In genomic region chr21:30329203-30329868, GRCh38 we compare ENCODE assay signal across 21 cellular contexts. TPM values are rescaled to one million over a fixed set of nuclear protein-coding genes. Genes with fewer than 3 reads are reported as not detected.
DNase-seq lines count a peak whose midpoint lies in the region; ATAC-seq, FAIRE-seq and TF ChIP-seq lines count a peak whose summit lies in the region.
"Had no signal": no experiment of that assay in that cellular context is flagged by ENCODE, and none has a peak within 500 bp of the region (broad histone marks: within the 10 kb centered on the region; RNA-seq: fewer than 3 reads in every experiment).

No MANE protein-coding gene starts in this region.

- no peak overlapping the region for H3K27ac Mint-ChIP-seq in activated CD4-positive, alpha-beta T cell treated with anti-CD3 and anti-CD28 coated beads, Interleukin-2, amount 10 ng/mL, durations not matched to agents 7 days and 5 days
- H3K27ac Mint-ChIP-seq: CD14-positive monocyte had no signal

- H3K27me3 ChIP-seq in MG63 (no peaks in the 10 kb centered on the region), bronchial epithelial cell (ENCODE audit: control insufficient read depth, insufficient read depth, low read length) (no peaks in the 10 kb centered on the region), osteoblast (ENCODE audit: insufficient read depth, low read length) (no peaks in the 10 kb centered on the region)

- peak; percentile 10 for DNase-seq in MG63
- DNase-seq in SW480 (ENCODE audit: low spot score): peak; percentile 9
- peak; percentile 37 for DNase-seq in bronchial epithelial cell (ENCODE audit: low read depth)
- peak; percentile 25 for DNase-seq in osteoblast (ENCODE audit: insufficient read length, low spot score, missing footprints)
- no peak for DNase-seq in left ventricle myocardium superior
- DNase-seq in activated CD4-positive, alpha-beta T cell treated with anti-CD3 and anti-CD28 coated beads, Interleukin-2, amount 10 ng/mL, durations not matched to agents 7 days and 5 days: no peak
- DNase-seq: ACHN, AML-193, COR-L47, DMS153, EL, H9, IMR-90, Karpas-422, NCI-H187, NCI-H526 treated with DMSO at 0.1 percent for 48 hours, Right ventricle myocardium superior had no signal

- no peak overlapping the region for H3K4me2 ChIP-seq in osteoblast (ENCODE audit: insufficient read depth, low read length)

- H3K36me3 ChIP-seq in MG63: no peaks in the 10 kb centered on the region
- no peaks in the 10 kb centered on the region for H3K36me3 ChIP-seq in bronchial epithelial cell (ENCODE audit: control insufficient read depth, insufficient read depth, low read length)
- no peaks in the 10 kb centered on the region for H3K36me3 ChIP-seq in osteoblast (ENCODE audit: insufficient read depth, low read length)

- no peak for ATAC-seq in left ventricle myocardium superior
- ATAC-seq in GM21381 (IDR thresholded peaks at IDR 0.05; ENCODE audit: unreplicated experiment): no peak
- ATAC-seq: SK-N-SH treated with all-trans-retinoic acid at 6 μM for 48 hours had no signal

- POLR2A ChIA-PET in activated CD4-positive, alpha-beta T cell treated with anti-CD3 and anti-CD28 coated beads, Interleukin-2, amount 10 ng/mL, durations not matched to agents 7 days and 5 days (lab: Charles Lee): interaction anchor here (0.6 kb wide), 1 partner anchor 12 kb away, joined by 4 read pairs; no protein-coding TSS in a partner anchor

- H3K27ac ChIP-seq in osteoblast (ENCODE audit: low read depth, low read length): no peak overlapping the region

- H2AFZ ChIP-seq in osteoblast (ENCODE audit: low read length): no peak overlapping the region

- intact Hi-C loops in left ventricle myocardium superior (cut with micrococcal nuclease): no loop called here

- H3K4me3 Mint-ChIP-seq in activated CD4-positive, alpha-beta T cell treated with anti-CD3 and anti-CD28 coated beads, Interleukin-2, amount 10 ng/mL, durations not matched to agents 7 days and 5 days: no peak overlapping the region
- H3K4me3 Mint-ChIP-seq: CD14-positive monocyte, H9 had no signal

- no peaks in the 10 kb centered on the region for H3K36me3 Mint-ChIP-seq in activated CD4-positive, alpha-beta T cell treated with anti-CD3 and anti-CD28 coated beads, Interleukin-2, amount 10 ng/mL, durations not matched to agents 7 days and 5 days (ENCODE audit: low read depth)
- H3K36me3 Mint-ChIP-seq: CD14-positive monocyte had no signal

- no peaks in the 10 kb centered on the region for H3K79me2 ChIP-seq in osteoblast (ENCODE audit: insufficient read depth, low read length)

- TF ChIP-seq CTCF in bronchial epithelial cell (IDR thresholded peaks at IDR 0.05; ENCODE audit: insufficient read depth, low read length, severe bottlenecking): no peak
- TF ChIP-seq CTCF in osteoblast (IDR thresholded peaks at IDR 0.05; ENCODE audit: extremely low read depth, low read depth, low read length): no peak

- no peak overlapping the region for H3K4me3 ChIP-seq in MG63
- H3K4me3 ChIP-seq in bronchial epithelial cell (ENCODE audit: low read depth, low read length): no peak overlapping the region
- no peak overlapping the region for H3K4me3 ChIP-seq in osteoblast (ENCODE audit: insufficient read depth, low read length)

- H3K27me3 Mint-ChIP-seq in activated CD4-positive, alpha-beta T cell treated with anti-CD3 and anti-CD28 coated beads, Interleukin-2, amount 10 ng/mL, durations not matched to agents 7 days and 5 days: no peaks in the 10 kb centered on the region

- 0 out of 2 replicates have a peak, but pooled peaks cover 4% of the 10 kb centered on the region for H3K9me3 ChIP-seq in MG63
- no peaks in the 10 kb centered on the region for H3K9me3 ChIP-seq in osteoblast (ENCODE audit: low read depth, low read length)

- H3K9me3 Mint-ChIP-seq in activated CD4-positive, alpha-beta T cell treated with anti-CD3 and anti-CD28 coated beads, Interleukin-2, amount 10 ng/mL, durations not matched to agents 7 days and 5 days: no peaks in the 10 kb centered on the region

- CTCF ChIA-PET in activated CD4-positive, alpha-beta T cell treated with anti-CD3 and anti-CD28 coated beads, Interleukin-2, amount 10 ng/mL, durations not matched to agents 7 days and 5 days (lab: Charles Lee): no interaction called here

- no peak for FAIRE-seq in bronchial epithelial cell (lab: Jason Lieb, UNC)
- FAIRE-seq: GM19239 had no signal

- H3K4me1 ChIP-seq in osteoblast (ENCODE audit: insufficient read depth, low read length): no peaks in the 10 kb centered on the region

- H4K20me1 ChIP-seq in osteoblast (ENCODE audit: insufficient read depth, low read length): no peaks in the 10 kb centered on the region

- no peaks in the 10 kb centered on the region for H3K4me1 Mint-ChIP-seq in activated CD4-positive, alpha-beta T cell treated with anti-CD3 and anti-CD28 coated beads, Interleukin-2, amount 10 ng/mL, durations not matched to agents 7 days and 5 days
- H3K4me1 Mint-ChIP-seq: CD14-positive monocyte had no signal

RNA-seq across cellular contexts. Expression of gene KRTAP27-1, which starts 8.2 kb away (rescaled TPM):
- not detected in 2 replicates for total RNA-seq in MG63 (2014; rRNA removed; shearing (Covaris generic); ENCODE audit: low replicate concordance)
- not detected in 2 replicates for total RNA-seq in bronchial epithelial cell
- not detected in 2 replicates for total RNA-seq in osteoblast
- total RNA-seq in left ventricle myocardium superior: not detected
- not detected for total RNA-seq in activated CD4-positive, alpha-beta T cell treated with anti-CD3 and anti-CD28 coated beads, Interleukin-2, amount 10 ng/mL, durations not matched to agents 7 days and 5 days
- total RNA-seq: H9, IMR-90, Right ventricle myocardium superior had no signal

RNA-seq across cellular contexts. Expression of gene KRTAP26-1, which starts 9.2 kb away (rescaled TPM):
- not detected in 2 replicates for total RNA-seq in MG63 (2014; rRNA removed; shearing (Covaris generic); ENCODE audit: low replicate concordance)
- total RNA-seq in bronchial epithelial cell: not detected in 2 replicates
- not detected in 2 replicates for total RNA-seq in osteoblast
- total RNA-seq in left ventricle myocardium superior: not detected
- not detected for total RNA-seq in activated CD4-positive, alpha-beta T cell treated with anti-CD3 and anti-CD28 coated beads, Interleukin-2, amount 10 ng/mL, durations not matched to agents 7 days and 5 days
- total RNA-seq: H9, IMR-90, Right ventricle myocardium superior had no signal

RNA-seq across cellular contexts. Expression of gene KRTAP23-1, which starts 19.1 kb away (rescaled TPM):
- not detected in 2 replicates for total RNA-seq in MG63 (2014; rRNA removed; shearing (Covaris generic); ENCODE audit: low replicate concordance)
- not detected in 2 replicates for total RNA-seq in bronchial epithelial cell
- not detected in 2 replicates for total RNA-seq in osteoblast
- not detected for total RNA-seq in left ventricle myocardium superior
- total RNA-seq in activated CD4-positive, alpha-beta T cell treated with anti-CD3 and anti-CD28 coated beads, Interleukin-2, amount 10 ng/mL, durations not matched to agents 7 days and 5 days: not detected
- total RNA-seq: H9, IMR-90, Right ventricle myocardium superior had no signal

RNA-seq across cellular contexts. Expression of gene KRTAP25-1, which starts 40.0 kb away (rescaled TPM):
- total RNA-seq in MG63 (2014; rRNA removed; shearing (Covaris generic); ENCODE audit: low replicate concordance): not detected in 2 replicates
- total RNA-seq in bronchial epithelial cell (not detected in 2 replicates), osteoblast (not detected in 2 replicates), left ventricle myocardium superior (not detected)
- total RNA-seq in activated CD4-positive, alpha-beta T cell treated with anti-CD3 and anti-CD28 coated beads, Interleukin-2, amount 10 ng/mL, durations not matched to agents 7 days and 5 days: not detected
- total RNA-seq: H9, IMR-90, Right ventricle myocardium superior had no signal

RNA-seq across cellular contexts. Expression of gene KRTAP13-2, which starts 42.7 kb away (rescaled TPM):
- total RNA-seq in MG63 (2014; rRNA removed; shearing (Covaris generic); ENCODE audit: low replicate concordance): not detected in 2 replicates
- total RNA-seq in bronchial epithelial cell (not detected in 2 replicates), osteoblast (not detected in 2 replicates), left ventricle myocardium superior (not detected)
- not detected for total RNA-seq in activated CD4-positive, alpha-beta T cell treated with anti-CD3 and anti-CD28 coated beads, Interleukin-2, amount 10 ng/mL, durations not matched to agents 7 days and 5 days
- total RNA-seq: H9, IMR-90, Right ventricle myocardium superior had no signal

Comparison
In these comparisons a context has a peak if more than half of its experiments do, and no peak if none do; other contexts are left out.
1. DNase-seq: peak in MG63 (single experiment), SW480 (single experiment), bronchial epithelial cell (single experiment) and osteoblast (single experiment); none in left ventricle myocardium superior (single experiment) and activated CD4-positive, alpha-beta T cell treated with anti-CD3 and anti-CD28 coated beads, Interleukin-2, amount 10 ng/mL, durations not matched to agents 7 days and 5 days (single experiment).